In genomic region chr1:225321784-225322183, GRCh38 we compare ENCODE assay signal across 39 cellular contexts.
"Had no signal": no experiment of that assay in that cellular context is flagged by ENCODE, and none has a peak within 500 bp of the region (broad histone marks: within the 10 kb centered on the region; RNA-seq: fewer than 3 reads in every experiment).

No MANE protein-coding gene starts in this region.

- H3K27me3 Mint-ChIP-seq: activated naive CD4-positive, alpha-beta T cell treated with anti-CD3 and anti-CD28 coated beads, Interleukin-2, amount 10 ng/mL, durations not matched to agents 7 days and 5 days; activated naive CD8-positive, alpha-beta T cell; activated naive CD8-positive, alpha-beta T cell treated with anti-CD3 and anti-CD28 coated beads for 36 hours; brain had no signal

- H3K27ac Mint-ChIP-seq: activated naive CD4-positive, alpha-beta T cell treated with anti-CD3 and anti-CD28 coated beads for 36 hours; activated naive CD4-positive, alpha-beta T cell treated with anti-CD3 and anti-CD28 coated beads, Interleukin-2, amount 10 ng/mL, durations not matched to agents 7 days and 5 days; activated naive CD4-positive, alpha-beta T cell treated with anti-CD3 and anti-CD28 coated beads, Interleukin-2, amount 50 U/mL, for 24 hours; activated naive CD4-positive, alpha-beta T cell treated with anti-CD3 and anti-CD28 coated beads, Interleukin-2, amount 50 U/mL, for 72 hours; activated naive CD8-positive, alpha-beta T cell; activated naive CD8-positive, alpha-beta T cell treated with anti-CD3 and anti-CD28 coated beads for 36 hours; activated naive CD8-positive, alpha-beta T cell treated with anti-CD3 and anti-CD28 coated beads, Interleukin-2, amount 10 ng/mL, durations not matched to agents 7 days and 5 days; activated naive CD8-positive, alpha-beta T cell treated with anti-CD3 and anti-CD28 coated beads, Interleukin-2, amount 50 U/mL, for 24 hours; activated T-cell treated with anti-CD3 and anti-CD28 coated beads, Interleukin-2, amount 50 U/mL, for 24 hours; activated T-cell treated with anti-CD3 and anti-CD28 coated beads, Interleukin-2, amount 50 U/mL, for 72 hours; activated T-helper 1 cell treated with anti-CD3 and anti-CD28 coated beads, Interleukin-12 subunit alpha, Interleukin-12 subunit beta, Interleukin-2, Interleukin-4 antibody, amounts not matched to agents 30 ng/mL and 10 ng/mL and 1 ng/mL, durations not matched to agents 14 hours and 24 hours and 36 hours; activated T-helper 17 cell treated with anti-CD3 and anti-CD28 coated beads, Interleukin-2, amount 50 U/mL, for 72 hours; activated T-helper 2 cell treated with anti-CD3 and anti-CD28 coated beads, Interferon-gamma antibody, Interleukin-2, Interleukin-4, amounts not matched to agents 10 μg/mL and 5 μg/mL and 100 μg/mL, durations not matched to agents 14 hours and 24 hours and 36 hours; brain had no signal

- H3K36me3 ChIP-seq: adrenal gland, ascending aorta, brain microvascular endothelial cell, breast epithelium, cardiac muscle cell had no signal

- DNase-seq: activated effector memory CD4-positive, alpha-beta T cell treated with anti-CD3 and anti-CD28 coated beads, Interleukin-2, amount 50 U/mL, for 16 hours; activated effector memory CD4-positive, alpha-beta T cell treated with Interleukin-2 at 50 U/mL for 16 hours; activated gamma-delta T cell; activated gamma-delta T cell treated with Interleukin-2 at 50 U/mL for 16 hours; activated naive CD4-positive, alpha-beta T cell; activated naive CD4-positive, alpha-beta T cell treated with anti-CD3 and anti-CD28 coated beads for 36 hours; activated naive CD4-positive, alpha-beta T cell treated with anti-CD3 and anti-CD28 coated beads, Interleukin-2, amount 10 ng/mL, durations not matched to agents 7 days and 5 days; activated naive CD4-positive, alpha-beta T cell treated with anti-CD3 and anti-CD28 coated beads, Interleukin-2, amount 50 U/mL, for 16 hours; activated naive CD4-positive, alpha-beta T cell treated with Interleukin-2 at 50 U/mL for 16 hours; activated naive CD8-positive, alpha-beta T cell treated with anti-CD3 and anti-CD28 coated beads for 36 hours; activated naive CD8-positive, alpha-beta T cell treated with anti-CD3 and anti-CD28 coated beads, Interleukin-2, amount 10 ng/mL, durations not matched to agents 7 days and 5 days; activated naive CD8-positive, alpha-beta T cell treated with anti-CD3 and anti-CD28 coated beads, Interleukin-2, amount 50 U/mL, for 24 hours; activated T-cell treated with anti-CD3 and anti-CD28 coated beads for 4 hours; activated T-cell treated with anti-CD3 and anti-CD28 coated beads, Interleukin-2, amount 50 U/mL, for 1 hour; activated T-cell treated with anti-CD3 and anti-CD28 coated beads, Interleukin-2, amount 50 U/mL, for 24 hours; activated T-cell treated with anti-CD3 and anti-CD28 coated beads, Interleukin-2, amount 50 U/mL, for 4 hours; activated T-cell treated with anti-CD3 and anti-CD28 coated beads, Interleukin-2, amount 50 U/mL, for 48 hours; activated T-cell treated with anti-CD3 and anti-CD28 coated beads, Interleukin-2, amount 50 U/mL, for 72 hours; adrenal gland; amniotic stem cell; amygdala; anterior cingulate cortex; aorta; body of pancreas; brain microvascular endothelial cell; caudate nucleus; central memory CD4-positive, alpha-beta T cell; cerebellar nuclear complex had no signal

- H3K4me3 Mint-ChIP-seq: activated naive CD4-positive, alpha-beta T cell treated with anti-CD3 and anti-CD28 coated beads for 36 hours; activated naive CD4-positive, alpha-beta T cell treated with anti-CD3 and anti-CD28 coated beads, Interleukin-2, amount 10 ng/mL, durations not matched to agents 7 days and 5 days; activated naive CD4-positive, alpha-beta T cell treated with anti-CD3 and anti-CD28 coated beads, Interleukin-2, amount 50 U/mL, for 24 hours; activated naive CD8-positive, alpha-beta T cell; activated naive CD8-positive, alpha-beta T cell treated with anti-CD3 and anti-CD28 coated beads for 36 hours; activated naive CD8-positive, alpha-beta T cell treated with anti-CD3 and anti-CD28 coated beads, Interleukin-2, amount 10 ng/mL, durations not matched to agents 7 days and 5 days; activated naive CD8-positive, alpha-beta T cell treated with anti-CD3 and anti-CD28 coated beads, Interleukin-2, amount 50 U/mL, for 24 hours; activated T-cell treated with anti-CD3 and anti-CD28 coated beads, Interleukin-2, amount 50 U/mL, for 24 hours; activated T-cell treated with anti-CD3 and anti-CD28 coated beads, Interleukin-2, amount 50 U/mL, for 4 hours; activated T-cell treated with anti-CD3 and anti-CD28 coated beads, Interleukin-2, amount 50 U/mL, for 72 hours; activated T-helper 1 cell treated with anti-CD3 and anti-CD28 coated beads, Interleukin-12 subunit alpha, Interleukin-12 subunit beta, Interleukin-2, Interleukin-4 antibody, amounts not matched to agents 30 ng/mL and 10 ng/mL and 1 ng/mL, durations not matched to agents 14 hours and 24 hours and 36 hours; activated T-helper 17 cell treated with anti-CD3 and anti-CD28 coated beads, Interleukin-2, amount 50 U/mL, for 72 hours; brain; central memory CD8-positive, alpha-beta T cell had no signal

- H3K9me3 ChIP-seq: adrenal gland, ascending aorta, body of pancreas, breast epithelium had no signal

- H3K27me3 ChIP-seq: adrenal gland, ascending aorta, body of pancreas, brain microvascular endothelial cell, breast epithelium, cardiac muscle cell had no signal

- H3K9me3 Mint-ChIP-seq: activated naive CD4-positive, alpha-beta T cell treated with anti-CD3 and anti-CD28 coated beads for 36 hours; activated naive CD4-positive, alpha-beta T cell treated with anti-CD3 and anti-CD28 coated beads, Interleukin-2, amount 10 ng/mL, durations not matched to agents 7 days and 5 days; activated naive CD4-positive, alpha-beta T cell treated with anti-CD3 and anti-CD28 coated beads, Interleukin-2, amount 50 U/mL, for 24 hours; activated naive CD4-positive, alpha-beta T cell treated with anti-CD3 and anti-CD28 coated beads, Interleukin-2, amount 50 U/mL, for 72 hours; activated naive CD8-positive, alpha-beta T cell treated with anti-CD3 and anti-CD28 coated beads for 36 hours; activated naive CD8-positive, alpha-beta T cell treated with anti-CD3 and anti-CD28 coated beads, Interleukin-2, amount 10 ng/mL, durations not matched to agents 7 days and 5 days; activated naive CD8-positive, alpha-beta T cell treated with anti-CD3 and anti-CD28 coated beads, Interleukin-2, amount 50 U/mL, for 24 hours; activated T-cell treated with anti-CD3 and anti-CD28 coated beads, Interleukin-2, amount 50 U/mL, for 24 hours; activated T-cell treated with anti-CD3 and anti-CD28 coated beads, Interleukin-2, amount 50 U/mL, for 4 hours; activated T-cell treated with anti-CD3 and anti-CD28 coated beads, Interleukin-2, amount 50 U/mL, for 72 hours; activated T-helper 1 cell treated with anti-CD3 and anti-CD28 coated beads, Interleukin-12 subunit alpha, Interleukin-12 subunit beta, Interleukin-2, Interleukin-4 antibody, amounts not matched to agents 30 ng/mL and 10 ng/mL and 1 ng/mL, durations not matched to agents 14 hours and 24 hours and 36 hours; activated T-helper 17 cell treated with anti-CD3 and anti-CD28 coated beads, Interleukin-2, amount 50 U/mL, for 72 hours; activated T-helper 2 cell treated with anti-CD3 and anti-CD28 coated beads, Interferon-gamma antibody, Interleukin-2, Interleukin-4, amounts not matched to agents 10 μg/mL and 5 μg/mL and 100 μg/mL, durations not matched to agents 14 hours and 24 hours and 36 hours; brain; central memory CD8-positive, alpha-beta T cell had no signal

- H3K4me1 ChIP-seq: adrenal gland, ascending aorta, body of pancreas, breast epithelium had no signal

- H3K4me3 ChIP-seq: adrenal gland, ascending aorta, body of pancreas, breast epithelium, cardiac muscle cell had no signal

- ATAC-seq: activated naive CD4-positive, alpha-beta T cell treated with anti-CD3 and anti-CD28 coated beads, Interleukin-2, amount 50 U/mL, for 72 hours; activated naive CD8-positive, alpha-beta T cell treated with anti-CD3 and anti-CD28 coated beads, Interleukin-2, amount 50 U/mL, for 24 hours; activated T-cell treated with anti-CD3 and anti-CD28 coated beads, Interleukin-2, amount 50 U/mL, for 4 hours; activated T-cell treated with anti-CD3 and anti-CD28 coated beads, Interleukin-2, amount 50 U/mL, for 72 hours; activated T-helper 17 cell treated with anti-CD3 and anti-CD28 coated beads, Interleukin-2, amount 50 U/mL, for 72 hours; body of pancreas had no signal

- H3K36me3 Mint-ChIP-seq: activated naive CD4-positive, alpha-beta T cell treated with anti-CD3 and anti-CD28 coated beads, Interleukin-2, amount 10 ng/mL, durations not matched to agents 7 days and 5 days; activated naive CD4-positive, alpha-beta T cell treated with anti-CD3 and anti-CD28 coated beads, Interleukin-2, amount 50 U/mL, for 24 hours; activated naive CD4-positive, alpha-beta T cell treated with anti-CD3 and anti-CD28 coated beads, Interleukin-2, amount 50 U/mL, for 72 hours; activated naive CD8-positive, alpha-beta T cell; activated naive CD8-positive, alpha-beta T cell treated with anti-CD3 and anti-CD28 coated beads for 36 hours; activated naive CD8-positive, alpha-beta T cell treated with anti-CD3 and anti-CD28 coated beads, Interleukin-2, amount 10 ng/mL, durations not matched to agents 7 days and 5 days; brain had no signal

- H3K27ac ChIP-seq: adrenal gland, ascending aorta, body of pancreas, brain microvascular endothelial cell, breast epithelium, cardiac muscle cell had no signal

- H3K4me1 Mint-ChIP-seq: activated naive CD4-positive, alpha-beta T cell treated with anti-CD3 and anti-CD28 coated beads, Interleukin-2, amount 10 ng/mL, durations not matched to agents 7 days and 5 days; activated naive CD8-positive, alpha-beta T cell treated with anti-CD3 and anti-CD28 coated beads for 36 hours; activated naive CD8-positive, alpha-beta T cell treated with anti-CD3 and anti-CD28 coated beads, Interleukin-2, amount 10 ng/mL, durations not matched to agents 7 days and 5 days; activated naive CD8-positive, alpha-beta T cell treated with anti-CD3 and anti-CD28 coated beads, Interleukin-2, amount 50 U/mL, for 24 hours; activated T-helper 17 cell treated with anti-CD3 and anti-CD28 coated beads, Interleukin-2, amount 50 U/mL, for 72 hours; brain; central memory CD8-positive, alpha-beta T cell had no signal
